Comparison of ENCODE assay signal across 8 cellular contexts in the genomic region with DNA sequence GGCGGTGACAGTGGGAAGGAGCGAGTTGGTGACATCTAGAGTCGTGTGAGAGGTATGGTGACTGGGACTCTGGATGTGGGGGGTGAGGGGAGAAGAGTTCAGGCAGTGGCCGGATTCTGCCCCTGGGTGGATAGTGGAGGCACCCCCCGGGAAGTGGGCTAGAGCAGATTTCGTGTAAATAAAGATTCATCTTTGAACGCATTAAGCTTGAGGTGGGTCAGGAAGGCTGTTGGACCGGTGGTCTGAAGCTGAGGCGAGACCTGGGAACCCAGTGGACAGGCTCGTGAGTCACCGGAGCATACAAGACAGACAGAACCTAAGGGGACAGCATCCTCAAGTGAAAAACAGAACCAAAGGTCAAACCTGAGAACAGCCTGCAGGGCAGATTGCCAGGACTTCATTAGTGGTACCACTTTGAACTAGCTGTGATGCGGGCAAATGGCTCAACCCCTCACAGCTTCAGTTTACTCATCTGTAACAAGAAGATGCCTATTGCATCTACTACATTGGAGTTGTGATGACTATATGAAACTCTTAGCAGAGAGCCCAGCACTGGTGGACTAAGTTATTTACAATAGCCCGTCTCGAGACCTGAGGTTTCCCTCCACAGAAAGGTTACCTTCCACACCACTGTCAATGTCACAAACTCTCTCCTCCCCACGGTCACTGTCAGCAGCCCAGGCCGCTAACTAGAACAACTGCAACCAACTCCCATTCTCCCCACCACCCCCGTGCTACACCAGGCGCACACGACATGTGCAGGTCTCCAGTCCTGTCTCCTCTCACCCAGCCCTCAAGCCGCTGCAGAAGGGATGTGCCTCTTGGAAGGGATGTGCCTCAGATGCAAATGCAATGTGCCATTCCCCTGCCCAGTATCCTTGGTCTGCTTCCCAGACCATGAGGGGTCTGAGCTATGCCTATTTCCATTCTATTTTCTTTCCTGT. TPM values are rescaled to one million over a fixed set of nuclear protein-coding genes. Genes with fewer than 3 reads are reported as not detected.
A peak's percentile ranks its signal among the peaks of the same experiment; 100 is the strongest.
DNase-seq lines count a peak whose midpoint lies in the region; ATAC-seq and TF ChIP-seq lines count a peak whose summit lies in the region.

No MANE protein-coding gene starts in this region.

- ATAC-seq in HG02678 (IDR thresholded peaks at IDR 0.05; ENCODE audit: unreplicated experiment) (no peak), HG02610 (IDR thresholded peaks at IDR 0.05; ENCODE audit: unreplicated experiment) (no peak)

- no peaks in the 10 kb centered on the region for H3K9me3 ChIP-seq in breast epithelium

- no peaks in the 10 kb centered on the region for H3K27me3 ChIP-seq in breast epithelium

- H3K4me1 ChIP-seq in breast epithelium, result peaks cover 5 to 9% of the 10 kb centered on the region in 2 donors

- peak overlapping the region; percentile 78 to 88 for H3K27ac ChIP-seq in breast epithelium

- peak overlapping the region; percentile 67 to 89 (median 71) for H3K4me3 ChIP-seq in breast epithelium

- no peak for TF ChIP-seq CTCF in breast epithelium (IDR thresholded peaks at IDR 0.05)

- TF ChIP-seq POLR2A in breast epithelium (IDR thresholded peaks at IDR 0.05), result no peak

- intact Hi-C loops in breast epithelium (cut with DNase I; ENCODE audit: low total_unique reads), result no loop called here

- no peaks in the 10 kb centered on the region for H3K36me3 ChIP-seq in breast epithelium

- DNase-seq in SIG-M5 treated with dmso at 0.1 percent for 504 hours (lab: John Stamatoyannopoulos, UW; ENCODE audit: unreplicated experiment) (peak; percentile 21), SIG-M5 (lab: John Stamatoyannopoulos, UW) (no peak), MV-4-11 (lab: John Stamatoyannopoulos, UW) (peak; percentile 37), breast epithelium (ENCODE audit: low spot score in 2 of 2) (no peak), mesenteric fat pad (ENCODE audit: low spot score) (peak; percentile 84)
- no peak for DNase-seq in stimulated activated CD4-positive, alpha-beta T cell treated with anti-CD3 and anti-CD28 coated beads, Interleukin-4, amount 100 ng/mL, for 1 hour

RNA-seq across cellular contexts. Expression of a gene that starts 0.9 kb away (rescaled TPM):
- total RNA-seq in breast epithelium (10 to 100 TPM; 16.5 to 23.1 (median 18.4) TPM), mesenteric fat pad (24.7 TPM)

RNA-seq across cellular contexts. Expression of a gene that starts 25.3 kb away (rescaled TPM):
- total RNA-seq in breast epithelium (1 to 10 TPM; 5.3 to 7.9 (median 6.0) TPM), mesenteric fat pad (7.2 TPM)

RNA-seq across cellular contexts. Expression of a gene that starts 47.1 kb away (rescaled TPM):
- total RNA-seq in breast epithelium (10 to 100 TPM; 48.5 to 82.7 (median 60.0) TPM), mesenteric fat pad (48.7 TPM)

Comparison
In these comparisons a context has a peak if more than half of its experiments do, and no peak if none do; other contexts are left out.
1. DNase-seq: peak in SIG-M5 treated with dmso at 0.1 percent for 504 hours (single experiment), MV-4-11 (single experiment) and mesenteric fat pad (single experiment); none in SIG-M5 (single experiment), breast epithelium (0 of 2) and stimulated activated CD4-positive, alpha-beta T cell treated with anti-CD3 and anti-CD28 coated beads, Interleukin-4, amount 100 ng/mL, for 1 hour (single experiment).